In genomic region chr2:208112969-208113368, GRCh38 we compare ENCODE assay signal across 1 cellular context.
TF ChIP-seq lines count a peak whose summit lies in the region.

No MANE protein-coding gene starts in this region.

TF ChIP-seq in SK-N-SH, 30 proteins besides CTCF, POLR2A, EP300 and RAD21 (continued from another document):
- TF ChIP-seq EZH2phosphoT487 (IDR thresholded peaks at IDR 0.05; ENCODE audit: borderline replicate concordance, low read depth) = no peak
- no peak for TF ChIP-seq SIN3A (IDR thresholded peaks at IDR 0.05; ENCODE audit: borderline replicate concordance, low read depth, low read length)
- TF ChIP-seq CHD2 (IDR thresholded peaks at IDR 0.05; ENCODE audit: low read length, partially characterized antibody) = no peak
TF ChIP-seq in SK-N-SH: peak in this region for 0.
